ENCODE assay signal across 12 cellular contexts in genomic region chr5:172816887-172817418, GRCh38. TPM values are rescaled to one million over a fixed set of nuclear protein-coding genes. Genes with fewer than 3 reads are reported as not detected.
DNase-seq lines count a peak whose midpoint lies in the region; ATAC-seq, FAIRE-seq and TF ChIP-seq lines count a peak whose summit lies in the region.
"Had no signal": no experiment of that assay in that cellular context is flagged by ENCODE, and none has a peak within 500 bp of the region (broad histone marks: within the 10 kb centered on the region; RNA-seq: fewer than 3 reads in every experiment).

No MANE protein-coding gene starts in this region.

- H3K79me2 ChIP-seq in GM23248 (ENCODE audit: insufficient read depth) = no peaks in the 10 kb centered on the region
- H3K79me2 ChIP-seq in astrocyte (ENCODE audit: insufficient read depth, low read length) = no peaks in the 10 kb centered on the region

- in situ Hi-C loops in GM23248 (cut with MboI) = no loop called here

- CTCF ChIA-PET in A549 (lab: Yijun Ruan, JAX) = interaction anchor here (1.2 to 1.5 kb wide), 3 partner anchors 11 to 46 kb away, joined by 3 to 4 read pairs (median 3); no protein-coding TSS in a partner anchor

- TF ChIP-seq EP300 in A549 (IDR thresholded peaks at IDR 0.05) = no peak

- peak overlapping the region; percentile 64 to 72 for H3K27ac ChIP-seq in A549
- H3K27ac ChIP-seq in GM23248 = peak overlapping the region; percentile 75
- H3K27ac ChIP-seq in astrocyte (ENCODE audit: low read depth, low read length) = peak overlapping the region; percentile 19

- peaks cover 2% of the 10 kb centered on the region for H3K9me3 Mint-ChIP-seq in astrocyte (ENCODE audit: unreplicated experiment)
- H3K9me3 Mint-ChIP-seq: activated T-helper 2 cell treated with anti-CD3 and anti-CD28 coated beads, Interferon-gamma antibody, Interleukin-2, Interleukin-4, amounts not matched to agents 10 μg/mL and 5 μg/mL and 100 μg/mL, durations not matched to agents 14 hours and 24 hours and 36 hours had no signal

- peaks cover 25% of the 10 kb centered on the region for H3F3A ChIP-seq in GM23248 (ENCODE audit: insufficient read depth)

- peak; percentile 58 to 77 for DNase-seq in A549 (ENCODE audit: low read depth in 1 of 2, low spot score in 1 of 2)
- DNase-seq in GM23248 = peak; percentile 95
- peak; percentile 70 for DNase-seq in astrocyte (ENCODE audit: low read depth)
- peak; percentile 74 for DNase-seq in kidney glomerular epithelial cell (lab: John Stamatoyannopoulos, UW)
- no peak for DNase-seq in NCI-H1048 (lab: John Stamatoyannopoulos, UW)
- DNase-seq in NCI-H526 (lab: John Stamatoyannopoulos, UW) = no peak
- no peak for DNase-seq in cerebellar nuclear complex (lab: John Stamatoyannopoulos, UW)
- no peak for DNase-seq in stimulated activated CD4-positive, alpha-beta T cell treated with anti-CD3 and anti-CD28 coated beads, Interleukin-2, amount 100 ng/mL, for 24 hours
- DNase-seq: mesendoderm, NCI-H446 treated with DMSO at 0.1 percent for 48 hours had no signal

- WGBS in A549 (ENCODE audit: missing lambda C conversion rate) = 29% methylated on average over 4 of the region's 4 CpGs
- WGBS in GM23248 (ENCODE audit: low coverage in 1 of 2, low lambda C conversion rate in 2 of 2, missing lambda C conversion rate in 2 of 2), 2 experiments = 16 to 18% methylated on average over 4 of the region's 4 CpGs

- H4K20me1 ChIP-seq in GM23248 (ENCODE audit: insufficient read depth) (no peaks in the 10 kb centered on the region), astrocyte (ENCODE audit: insufficient read depth, low read length) (no peaks in the 10 kb centered on the region)

- H2AFZ ChIP-seq in GM23248 (peak overlapping the region; percentile 62), astrocyte (ENCODE audit: low read depth, low read length) (no peak overlapping the region)

- H3K36me3 ChIP-seq in GM23248 (ENCODE audit: low read depth) = no peaks in the 10 kb centered on the region
- no peaks in the 10 kb centered on the region for H3K36me3 ChIP-seq in astrocyte (ENCODE audit: insufficient read depth, low read length)

- peak overlapping the region; percentile 51 for H3K9ac ChIP-seq in GM23248
- no peak overlapping the region for H3K9ac ChIP-seq in astrocyte (ENCODE audit: low read length)

- no peaks in the 10 kb centered on the region for H3K36me3 Mint-ChIP-seq in astrocyte (ENCODE audit: low read depth, unreplicated experiment)

- no peak overlapping the region for H3K4me3 ChIP-seq in A549
- H3K4me3 ChIP-seq in GM23248 = no peak overlapping the region
- no peak overlapping the region for H3K4me3 ChIP-seq in astrocyte (ENCODE audit: insufficient read depth, low read depth, low read length)

- H3K9me3 ChIP-seq in A549 (no peaks in the 10 kb centered on the region), GM23248 (ENCODE audit: low read depth) (no peaks in the 10 kb centered on the region), astrocyte (ENCODE audit: insufficient read depth, low read depth, low read length) (no peaks in the 10 kb centered on the region)

- H3K9me2 ChIP-seq in GM23248 (ENCODE audit: insufficient read depth) = no peaks in the 10 kb centered on the region

- POLR2A ChIA-PET in A549 (lab: Yijun Ruan, JAX) = no interaction called here

- H3K4me1 ChIP-seq in A549 (peaks cover 14% of the 10 kb centered on the region), GM23248 (ENCODE audit: insufficient read depth) (peaks cover 26% of the 10 kb centered on the region), astrocyte (ENCODE audit: insufficient read depth, low read length) (peaks cover 18% of the 10 kb centered on the region)

- peak; percentile 88 to 90 for ATAC-seq in A549

- no peaks in the 10 kb centered on the region for H3K27me3 Mint-ChIP-seq in astrocyte (ENCODE audit: low read depth, unreplicated experiment)

- no peaks in the 10 kb centered on the region for H3K27me3 ChIP-seq in GM23248 (replicated peaks; ENCODE audit: insufficient read depth)
- H3K27me3 ChIP-seq in astrocyte (ENCODE audit: insufficient read depth, low read length) = no peaks in the 10 kb centered on the region

- no peak for TF ChIP-seq POLR2A in A549 (IDR thresholded peaks at IDR 0.05; ENCODE audit: low read length)

- FAIRE-seq in A549 (lab: Jason Lieb, UNC) (no peak), astrocyte (lab: Jason Lieb, UNC) (peak; percentile 91)
- FAIRE-seq: D721Med had no signal

- peak overlapping the region; percentile 33 for H3K4me2 ChIP-seq in A549
- H3K4me2 ChIP-seq in GM23248 (ENCODE audit: unreplicated experiment) = peak overlapping the region; percentile 47
- H3K4me2 ChIP-seq in astrocyte (ENCODE audit: low read length) = peak overlapping the region; percentile 39

- no peak overlapping the region for H3K4me3 Mint-ChIP-seq in astrocyte (ENCODE audit: unreplicated experiment)

- TF ChIP-seq RAD21 in A549 (conservative IDR thresholded peaks at IDR 0.05 in 1 of 2, IDR thresholded peaks at IDR 0.05 in 1 of 2) = peak in 1 of 2 experiments; percentile 12; a peak in 1 of 5 replicates

- no peak for TF ChIP-seq CTCF in A549 (IDR thresholded peaks at IDR 0.05)
- no peak for TF ChIP-seq CTCF in astrocyte (IDR thresholded peaks at IDR 0.05; ENCODE audit: insufficient read depth, low read depth, low read length)

- H3K4me1 Mint-ChIP-seq in astrocyte (ENCODE audit: low read depth, unreplicated experiment) = peaks cover 14% of the 10 kb centered on the region

- peak overlapping the region; percentile 83 for H3K27ac Mint-ChIP-seq in astrocyte (ENCODE audit: unreplicated experiment)
- H3K27ac Mint-ChIP-seq: activated T-helper 2 cell treated with anti-CD3 and anti-CD28 coated beads, Interferon-gamma antibody, Interleukin-2, Interleukin-4, amounts not matched to agents 10 μg/mL and 5 μg/mL and 100 μg/mL, durations not matched to agents 14 hours and 24 hours and 36 hours had no signal

TF ChIP-seq in A549, 52 proteins besides CTCF, POLR2A, EP300 and RAD21:
- TF ChIP-seq SMC3 (IDR thresholded peaks at IDR 0.05) = 0 out of 3 replicates have a peak, but pooled peaks have one; percentile 8
- TF ChIP-seq HOXA7 (CRISPR knock-in tag; IDR thresholded peaks at IDR 0.05) = no peak
- TF ChIP-seq MYC (IDR thresholded peaks at IDR 0.05; ENCODE audit: borderline replicate concordance, low read length) = no peak
- no peak for TF ChIP-seq RFX5 (IDR thresholded peaks at IDR 0.05)
- TF ChIP-seq FOSL2 (IDR thresholded peaks at IDR 0.05) = 0 out of 2 replicates have a peak, but pooled peaks have one; percentile 22
- peak; percentile 84 for TF ChIP-seq FOSL2 (CRISPR knock-in tag; IDR thresholded peaks at IDR 0.05)
- no peak for TF ChIP-seq HOXB13 (CRISPR knock-in tag; IDR thresholded peaks at IDR 0.05; ENCODE audit: low read depth)
- no peak for TF ChIP-seq JUNB (IDR thresholded peaks at IDR 0.05)
- TF ChIP-seq FOSB (CRISPR knock-in tag; IDR thresholded peaks at IDR 0.05) = no peak
- TF ChIP-seq POLR2AphosphoS2 (conservative IDR thresholded peaks at IDR 0.05; ENCODE audit: low read length) = no peak
- TF ChIP-seq JUN (IDR thresholded peaks at IDR 0.05) = no peak
- TF ChIP-seq HOXB5 (CRISPR knock-in tag; IDR thresholded peaks at IDR 0.05) = no peak
- no peak for TF ChIP-seq EHMT2 (IDR thresholded peaks at IDR 0.05; ENCODE audit: low read depth)

RNA-seq across cellular contexts. Expression of gene ERGIC1, which starts 17.1 kb away (rescaled TPM):
- polyA plus RNA-seq in A549 (2011; rRNA removed) = 176 and 208 TPM in 2 replicates
- polyA plus RNA-seq in A549 (2012; cell fraction: cytosol; rRNA removed) = 184 and 254 TPM in 2 replicates
- 131 and 150 TPM in 2 replicates for polyA plus RNA-seq in A549 (2012; cell fraction: nucleus; rRNA removed)
- 289 to 322 TPM (median 304 TPM) in 3 replicates for polyA plus RNA-seq in A549 (2017; fragmentation: RNase III; extraction: RNeasy Plus Mini Kit Qiagen cat#74134 plus additional on column Dnase treatment)
- polyA minus RNA-seq in A549 (2011; rRNA and poly(A)+ RNA removed) = 418 and 510 TPM in 2 replicates
- total RNA-seq in GM23248 (2014; rRNA removed; shearing (Covaris generic)) = 233 and 235 TPM in 2 replicates
- 66.4 and 75.8 TPM in 2 replicates for polyA plus RNA-seq in GM23248 (2016; fragmentation: Nextera tagmentation; extraction: Ambion mirVana)
- 131 and 137 TPM in 2 replicates for total RNA-seq in astrocyte

RNA-seq across cellular contexts. Expression of gene DUSP1, which starts 46.0 kb away (rescaled TPM):
- 525 and 594 TPM in 2 replicates for polyA plus RNA-seq in A549 (2011; rRNA removed)
- 540 and 757 TPM in 2 replicates for polyA plus RNA-seq in A549 (2012; cell fraction: cytosol; rRNA removed)
- polyA plus RNA-seq in A549 (2012; cell fraction: nucleus; rRNA removed) = 1,192 and 1,375 TPM in 2 replicates
- 191 to 207 TPM (median 203 TPM) in 3 replicates for polyA plus RNA-seq in A549 (2017; fragmentation: RNase III; extraction: RNeasy Plus Mini Kit Qiagen cat#74134 plus additional on column Dnase treatment)
- polyA minus RNA-seq in A549 (2011; rRNA and poly(A)+ RNA removed) = 620 and 630 TPM in 2 replicates
- 443 and 459 TPM in 2 replicates for total RNA-seq in GM23248 (2014; rRNA removed; shearing (Covaris generic))
- polyA plus RNA-seq in GM23248 (2016; fragmentation: Nextera tagmentation; extraction: Ambion mirVana) = 264 and 269 TPM in 2 replicates
- 80.5 and 90.1 TPM in 2 replicates for total RNA-seq in astrocyte

Comparison
In these comparisons a context has a peak if more than half of its experiments do, and no peak if none do; other contexts are left out.
1. DNase-seq: peak in A549 (2 of 2), GM23248 (single experiment), astrocyte (single experiment) and kidney glomerular epithelial cell (single experiment); none in NCI-H1048 (single experiment), NCI-H526 (0 of 2), cerebellar nuclear complex (0 of 2) and stimulated activated CD4-positive, alpha-beta T cell treated with anti-CD3 and anti-CD28 coated beads, Interleukin-2, amount 100 ng/mL, for 24 hours (0 of 2).
2. H3K27ac ChIP-seq: peak in every context shown above with its lines; median percentile 75 in GM23248; 68 in A549; 19 in astrocyte.
3. Peak in every context shown above with its lines, with median percentiles within 50 percentile points of each other: H3K4me2 ChIP-seq.